Comparison of ENCODE assay signal across 24 cellular contexts in genomic region chr2:219562049-219563020, GRCh38. TPM values are rescaled to one million over a fixed set of nuclear protein-coding genes. Genes with fewer than 3 reads are reported as not detected.
DNase-seq lines count a peak whose midpoint lies in the region; ATAC-seq and TF ChIP-seq lines count a peak whose summit lies in the region.
"Had no signal": no experiment of that assay in that cellular context is flagged by ENCODE, and none has a peak within 500 bp of the region (broad histone marks: within the 10 kb centered on the region; RNA-seq: fewer than 3 reads in every experiment).

No MANE protein-coding gene starts in this region.

- H3K4me3 Mint-ChIP-seq in glutamatergic neuron (ENCODE audit: unreplicated experiment), result peak overlapping the region; percentile 38
- H3K4me3 Mint-ChIP-seq: activated naive CD4-positive, alpha-beta T cell treated with anti-CD3 and anti-CD28 coated beads for 36 hours; CD8-positive, alpha-beta memory T cell; central memory CD8-positive, alpha-beta T cell had no signal

- H3K23ac ChIP-seq in mesenchymal stem cell (ENCODE audit: low read length in 2 of 2), result no peak overlapping the region

- no peak overlapping the region for H3K27ac Mint-ChIP-seq in glutamatergic neuron (ENCODE audit: unreplicated experiment)
- H3K27ac Mint-ChIP-seq: activated naive CD4-positive, alpha-beta T cell treated with anti-CD3 and anti-CD28 coated beads for 36 hours; CD8-positive, alpha-beta memory T cell had no signal

- H4K8ac ChIP-seq in mesenchymal stem cell (ENCODE audit: low read length), result no peak overlapping the region

- H3K27ac ChIP-seq in osteoblast (ENCODE audit: low read depth, low read length), result no peak overlapping the region
- no peak overlapping the region for H3K27ac ChIP-seq in mesenchymal stem cell (ENCODE audit: low read length, poor library complexity, severe bottlenecking)
- H3K27ac ChIP-seq: 22Rv1, SK-N-MC had no signal

- no peak overlapping the region for H2BK5ac ChIP-seq in mesenchymal stem cell (ENCODE audit: low read depth, low read length, poor library complexity, severe bottlenecking)

- peak; percentile 23 for DNase-seq in DMS53 (lab: John Stamatoyannopoulos, UW)
- DNase-seq in DMS53 treated with DMSO at 0.1 percent for 48 hours (lab: John Stamatoyannopoulos, UW; ENCODE audit: unreplicated experiment), result no peak
- DNase-seq in NCI-H345 treated with DMSO at 0.1 percent for 48 hours (lab: John Stamatoyannopoulos, UW; ENCODE audit: unreplicated experiment), result peak; percentile 78
- no peak for DNase-seq in glutamatergic neuron
- peak; percentile 55 for DNase-seq in osteoblast (ENCODE audit: insufficient read length, low spot score, missing footprints)
- DNase-seq in activated effector memory CD4-positive, alpha-beta T cell treated with anti-CD3 and anti-CD28 coated beads, Interleukin-2, amount 50 U/mL, for 16 hours, result no peak
- no peak for DNase-seq in mesenchymal stem cell
- DNase-seq: activated CD4-positive, alpha-beta T cell treated with anti-CD3 and anti-CD28 coated beads, Interleukin-2, amount 50 U/mL, for 48 hours; activated naive CD4-positive, alpha-beta T cell treated with anti-CD3 and anti-CD28 coated beads for 36 hours; activated T-cell treated with anti-CD3 and anti-CD28 coated beads for 4 hours; AML-193; effector CD8-positive, alpha-beta T cell; MM.1S; NCI-H146; stimulated activated CD8-positive, alpha-beta memory T cell treated with anti-CD3 and anti-CD28 coated beads, Interleukin-4, amount 100 ng/mL, for 48 hours had no signal

- H2AK5ac ChIP-seq in mesenchymal stem cell (ENCODE audit: low read length, severe bottlenecking), result no peak overlapping the region

- H4K20me1 ChIP-seq in osteoblast (ENCODE audit: insufficient read depth, low read length), result peaks cover 8% of the 10 kb centered on the region

- no peak overlapping the region for H2BK15ac ChIP-seq in mesenchymal stem cell (ENCODE audit: low read depth, poor library complexity, severe bottlenecking)

- no peaks in the 10 kb centered on the region for H3K4me1 ChIP-seq in osteoblast (ENCODE audit: insufficient read depth, low read length)
- peaks cover 24% of the 10 kb centered on the region for H3K4me1 ChIP-seq in mesenchymal stem cell (ENCODE audit: control insufficient read depth, insufficient read depth, low read depth, low read length)

- H3K4me3 ChIP-seq in osteoblast (ENCODE audit: insufficient read depth, low read length) (no peak overlapping the region), mesenchymal stem cell (ENCODE audit: insufficient read depth in 1 of 2, low read depth in 1 of 2, low read length in 2 of 2) (no peak overlapping the region)
- H3K4me3 ChIP-seq: SK-N-MC had no signal

- H3K4ac ChIP-seq in mesenchymal stem cell (ENCODE audit: low read depth in 1 of 2, low read length in 2 of 2), result no peak overlapping the region

- peaks cover 26% of the 10 kb centered on the region for H3K4me1 Mint-ChIP-seq in glutamatergic neuron (ENCODE audit: low read depth, unreplicated experiment)
- H3K4me1 Mint-ChIP-seq: CD8-positive, alpha-beta memory T cell; central memory CD8-positive, alpha-beta T cell had no signal

- peaks cover 10% of the 10 kb centered on the region for H3K27me3 Mint-ChIP-seq in glutamatergic neuron (ENCODE audit: unreplicated experiment)

- no peaks in the 10 kb centered on the region for H3K36me3 ChIP-seq in osteoblast (ENCODE audit: insufficient read depth, low read length)
- H3K36me3 ChIP-seq in mesenchymal stem cell (ENCODE audit: control insufficient read depth in 1 of 2, insufficient read depth in 2 of 2, low read depth in 1 of 2, low read length in 2 of 2), result peaks cover 19 to 43% of the 10 kb centered on the region in 2 experiments

- H3K14ac ChIP-seq in mesenchymal stem cell (ENCODE audit: low read length in 2 of 2), result no peak overlapping the region

- H4K91ac ChIP-seq in mesenchymal stem cell (ENCODE audit: low read length), result no peak overlapping the region

- WGBS in mesenchymal stem cell, result 87% methylated on average over 35 of the region's 35 CpGs

- H3K9me3 ChIP-seq in osteoblast (ENCODE audit: low read depth, low read length) (no peaks in the 10 kb centered on the region), mesenchymal stem cell (ENCODE audit: control insufficient read depth, low read length) (no peaks in the 10 kb centered on the region)

- H2BK120ac ChIP-seq in mesenchymal stem cell (ENCODE audit: low read depth, low read length), result no peak overlapping the region

- H3K27me3 ChIP-seq in osteoblast (ENCODE audit: insufficient read depth, low read length) (no peaks in the 10 kb centered on the region), mesenchymal stem cell (ENCODE audit: control insufficient read depth in 1 of 2, insufficient read depth in 1 of 2, low read length in 2 of 2) (peaks cover 0 to 3% of the 10 kb centered on the region in 2 experiments)

- no peak for ATAC-seq in HG03342 (IDR thresholded peaks at IDR 0.05; ENCODE audit: unreplicated experiment)
- ATAC-seq: esophagus mucosa had no signal

- H3K9me3 Mint-ChIP-seq in glutamatergic neuron (ENCODE audit: unreplicated experiment), result peaks cover 8% of the 10 kb centered on the region
- H3K9me3 Mint-ChIP-seq: activated naive CD4-positive, alpha-beta T cell treated with anti-CD3 and anti-CD28 coated beads for 36 hours; central memory CD8-positive, alpha-beta T cell had no signal

- no peak overlapping the region for H3K18ac ChIP-seq in mesenchymal stem cell (ENCODE audit: low read depth in 1 of 2, low read length in 2 of 2)

- TF ChIP-seq CTCF in glutamatergic neuron (IDR thresholded peaks at IDR 0.05; ENCODE audit: partially characterized antibody, unreplicated experiment) (no peak), osteoblast (IDR thresholded peaks at IDR 0.05; ENCODE audit: extremely low read depth, low read depth, low read length) (no peak)

- H3K36me3 Mint-ChIP-seq in glutamatergic neuron (ENCODE audit: unreplicated experiment), result peaks cover 5% of the 10 kb centered on the region
- H3K36me3 Mint-ChIP-seq: CD8-positive, alpha-beta memory T cell had no signal

- H3K9ac ChIP-seq in mesenchymal stem cell (ENCODE audit: low read length), result no peak overlapping the region

- H3K79me2 ChIP-seq in osteoblast (ENCODE audit: insufficient read depth, low read length), result no peaks in the 10 kb centered on the region

- no peak overlapping the region for H2BK12ac ChIP-seq in mesenchymal stem cell (ENCODE audit: low read length in 2 of 2)

- H2AFZ ChIP-seq in osteoblast (ENCODE audit: low read length), result no peak overlapping the region
- no peak overlapping the region for H2AFZ ChIP-seq in mesenchymal stem cell (ENCODE audit: low read depth, low read length)

- no peak overlapping the region for H3K4me2 ChIP-seq in osteoblast (ENCODE audit: insufficient read depth, low read length)
- H3K4me2 ChIP-seq in mesenchymal stem cell (ENCODE audit: low read length, poor library complexity, severe bottlenecking), result no peak overlapping the region

- peaks cover 2% of the 10 kb centered on the region for H3K79me1 ChIP-seq in mesenchymal stem cell (replicated peaks; ENCODE audit: low read length, poor library complexity, severe bottlenecking)

RNA-seq across cellular contexts. Expression of gene OBSL1, which starts 9.0 kb away (rescaled TPM):
- total RNA-seq in glutamatergic neuron (ENCODE audit: unreplicated experiment) (47.9 TPM), osteoblast (60.4 and 65.9 TPM in 2 replicates)
- 19.4 TPM for polyA plus RNA-seq in mesenchymal stem cell (2013, experiment 1 of 2)
- polyA plus RNA-seq in mesenchymal stem cell (2013, experiment 2 of 2), result 20.0 TPM
- total RNA-seq: T-helper 2 cell treated with Interferon-gamma antibody and Interleukin-4, amounts not matched to agents 100 ng/mL and 5 ng/mL, for 36 hours had no signal
- polyA plus RNA-seq: CD8-positive, alpha-beta memory T cell had no signal

RNA-seq across cellular contexts. Expression of gene INHA, which starts 9.8 kb away (rescaled TPM):
- total RNA-seq in glutamatergic neuron (ENCODE audit: unreplicated experiment) (not detected), osteoblast (under 0.01 and 0.29 TPM in 2 replicates)
- 0.30 TPM for polyA plus RNA-seq in mesenchymal stem cell (2013, experiment 1 of 2)
- polyA plus RNA-seq in mesenchymal stem cell (2013, experiment 2 of 2), result 0.18 TPM
- total RNA-seq: activated naive CD4-positive, alpha-beta T cell treated with anti-CD3 and anti-CD28 coated beads for 36 hours; CD8-positive, alpha-beta memory T cell; kidney epithelial cell; mononuclear cell; T-helper 2 cell treated with Interferon-gamma antibody and Interleukin-4, amounts not matched to agents 100 ng/mL and 5 ng/mL, for 36 hours had no signal
- polyA plus RNA-seq: CD8-positive, alpha-beta memory T cell had no signal

RNA-seq across cellular contexts. Expression of gene TMEM198, which starts 18.5 kb away (rescaled TPM):
- total RNA-seq in glutamatergic neuron (ENCODE audit: unreplicated experiment) (40.9 TPM), osteoblast (1.1 and 1.5 TPM in 2 replicates)
- polyA plus RNA-seq in mesenchymal stem cell (2013, experiment 1 of 2), result 1.5 TPM
- 1.3 TPM for polyA plus RNA-seq in mesenchymal stem cell (2013, experiment 2 of 2)
- total RNA-seq: mononuclear cell had no signal
- polyA plus RNA-seq: CD8-positive, alpha-beta memory T cell had no signal

RNA-seq across cellular contexts. Expression of gene CHPF, which starts 18.7 kb away (rescaled TPM):
- 31.1 TPM for total RNA-seq in glutamatergic neuron (ENCODE audit: unreplicated experiment)
- total RNA-seq in osteoblast, result 192 and 221 TPM in 2 replicates
- polyA plus RNA-seq in mesenchymal stem cell (2013, experiment 1 of 2), result 134 TPM
- polyA plus RNA-seq in mesenchymal stem cell (2013, experiment 2 of 2), result 133 TPM

RNA-seq across cellular contexts. Expression of gene STK11IP, which starts 35.3 kb away (rescaled TPM):
- 34.5 TPM for total RNA-seq in glutamatergic neuron (ENCODE audit: unreplicated experiment)
- total RNA-seq in osteoblast, result 19.4 and 22.1 TPM in 2 replicates
- 14.6 TPM for polyA plus RNA-seq in mesenchymal stem cell (2013, experiment 1 of 2)
- polyA plus RNA-seq in mesenchymal stem cell (2013, experiment 2 of 2), result 13.3 TPM

Comparison
In these comparisons a context has a peak if more than half of its experiments do, and no peak if none do; other contexts are left out.
1. DNase-seq: peak in DMS53 (single experiment), NCI-H345 treated with DMSO at 0.1 percent for 48 hours (single experiment) and osteoblast (single experiment); none in DMS53 treated with DMSO at 0.1 percent for 48 hours (single experiment), glutamatergic neuron (single experiment), activated effector memory CD4-positive, alpha-beta T cell treated with anti-CD3 and anti-CD28 coated beads, Interleukin-2, amount 50 U/mL, for 16 hours (single experiment) and mesenchymal stem cell (single experiment).
2. RNA of gene TMEM198, which starts 18.5 kb away (total RNA-seq): 40.9 TPM in glutamatergic neuron (single experiment); 1.1 to 1.5 TPM in osteoblast; every median in the first group is over 10 times any median in the second.